Comparison of ENCODE assay signal across 8 cellular contexts in genomic region chr6:106510090-106510970, GRCh38.
DNase-seq lines count a peak whose midpoint lies in the region; ATAC-seq and TF ChIP-seq lines count a peak whose summit lies in the region.

No MANE protein-coding gene starts in this region.

- H3K4me1 Mint-ChIP-seq in dendritic cell treated with granulocyte-macrophage colony-stimulating factor and Interleukin-4, amounts not matched to agents 40 ng/mL and 50 ng/mL, for 4 days (ENCODE audit: low read depth), result peaks cover 44% of the 10 kb centered on the region
- H3K4me1 Mint-ChIP-seq in memory B cell, result peaks cover 30% of the 10 kb centered on the region

- H3K36me3 Mint-ChIP-seq in dendritic cell treated with granulocyte-macrophage colony-stimulating factor and Interleukin-4, amounts not matched to agents 40 ng/mL and 50 ng/mL, for 4 days (ENCODE audit: low read depth), result peaks cover 18% of the 10 kb centered on the region
- H3K36me3 Mint-ChIP-seq in memory B cell, result no peaks in the 10 kb centered on the region

- H3K9me2 ChIP-seq in DOHH2 (replicated peaks; ENCODE audit: control insufficient read depth, low read length), result no peaks in the 10 kb centered on the region

- H3K27me3 Mint-ChIP-seq in dendritic cell treated with granulocyte-macrophage colony-stimulating factor and Interleukin-4, amounts not matched to agents 40 ng/mL and 50 ng/mL, for 4 days, result no peaks in the 10 kb centered on the region
- H3K27me3 Mint-ChIP-seq in memory B cell, result no peaks in the 10 kb centered on the region

- peak overlapping the region; percentile 98 for H3K27ac ChIP-seq in DOHH2 (ENCODE audit: low read depth, low read length)

- H3F3A ChIP-seq in DOHH2 (ENCODE audit: control insufficient read depth, insufficient read depth), result peaks cover 25% of the 10 kb centered on the region

- H3K9me3 Mint-ChIP-seq in dendritic cell treated with granulocyte-macrophage colony-stimulating factor and Interleukin-4, amounts not matched to agents 40 ng/mL and 50 ng/mL, for 4 days, result no peaks in the 10 kb centered on the region
- no peaks in the 10 kb centered on the region for H3K9me3 Mint-ChIP-seq in memory B cell

- peaks cover 31% of the 10 kb centered on the region for H3K4me1 ChIP-seq in DOHH2 (ENCODE audit: control insufficient read depth, low read length)

- peak overlapping the region; percentile 94 for H3K4me3 ChIP-seq in DOHH2 (ENCODE audit: low read length)
- peak overlapping the region; percentile 52 for H3K4me3 ChIP-seq in H7 (ENCODE audit: insufficient read depth, low read depth, low read length)

- DNase-seq in H7 (peak; percentile 78), NCI-H1105 treated with DMSO at 0.1 percent for 48 hours (lab: John Stamatoyannopoulos, UW) (peak; percentile 43), memory B cell (ENCODE audit: low spot score in 2 of 2) (peak in 1 of 2 donors; percentile 52), GOT3 (lab: John Stamatoyannopoulos, UW) (no peak)
- peak; percentile 61 for DNase-seq in activated CD4-positive, CD25-positive, alpha-beta regulatory T cell treated with anti-CD3 and anti-CD28 coated beads, Interleukin-2, amount 50 U/mL, for 72 hours
- DNase-seq in stimulated activated CD8-positive, alpha-beta memory T cell treated with anti-CD3 and anti-CD28 coated beads, Interleukin-7, amount 100 ng/mL, for 24 hours (ENCODE audit: low read depth), result peak; percentile 35

- intact Hi-C loops in dendritic cell treated with granulocyte-macrophage colony-stimulating factor and Interleukin-4, amounts not matched to agents 40 ng/mL and 50 ng/mL, for 4 days (cut with micrococcal nuclease), result loop anchor here (1.0 kb wide), 1 partner anchor 8 kb away; no protein-coding TSS in a partner anchor

- peak overlapping the region; percentile 71 for H3K27ac Mint-ChIP-seq in dendritic cell treated with granulocyte-macrophage colony-stimulating factor and Interleukin-4, amounts not matched to agents 40 ng/mL and 50 ng/mL, for 4 days
- H3K27ac Mint-ChIP-seq in memory B cell, result peak overlapping the region; percentile 92

- no peaks in the 10 kb centered on the region for H4K20me1 ChIP-seq in DOHH2 (ENCODE audit: control insufficient read depth, insufficient read depth, low read depth, low read length)

- peak overlapping the region; percentile 86 for H3K4me3 Mint-ChIP-seq in dendritic cell treated with granulocyte-macrophage colony-stimulating factor and Interleukin-4, amounts not matched to agents 40 ng/mL and 50 ng/mL, for 4 days
- peak overlapping the region; percentile 97 for H3K4me3 Mint-ChIP-seq in memory B cell

- TF ChIP-seq CTCF in DOHH2 (IDR thresholded peaks at IDR 0.05; ENCODE audit: low read depth, low read length, poor library complexity, severe bottlenecking), result peak; percentile 62

- H3K9me3 ChIP-seq in DOHH2 (ENCODE audit: control insufficient read depth, insufficient read depth, low read length), result no peaks in the 10 kb centered on the region

- H3K36me3 ChIP-seq in DOHH2 (ENCODE audit: control insufficient read depth, low read length), result peaks cover 29% of the 10 kb centered on the region
- H3K36me3 ChIP-seq in H7 (replicated peaks; ENCODE audit: control insufficient read depth, insufficient read depth, low read length), result no peaks in the 10 kb centered on the region

- ATAC-seq in memory B cell (ENCODE audit: low read depth), result peak; percentile 37

- H3K4me2 ChIP-seq in DOHH2 (ENCODE audit: low read length), result peak overlapping the region; percentile 78

- peaks cover 43% of the 10 kb centered on the region for H3K79me2 ChIP-seq in DOHH2 (ENCODE audit: control insufficient read depth, low read length)

- H3K27me3 ChIP-seq in DOHH2 (ENCODE audit: control insufficient read depth, low read length) (no peaks in the 10 kb centered on the region), H7 (ENCODE audit: control insufficient read depth, insufficient read depth, low read length) (peaks cover 66% of the 10 kb centered on the region)
